ENCODE assay signal across 1 cellular context in the genomic region with DNA sequence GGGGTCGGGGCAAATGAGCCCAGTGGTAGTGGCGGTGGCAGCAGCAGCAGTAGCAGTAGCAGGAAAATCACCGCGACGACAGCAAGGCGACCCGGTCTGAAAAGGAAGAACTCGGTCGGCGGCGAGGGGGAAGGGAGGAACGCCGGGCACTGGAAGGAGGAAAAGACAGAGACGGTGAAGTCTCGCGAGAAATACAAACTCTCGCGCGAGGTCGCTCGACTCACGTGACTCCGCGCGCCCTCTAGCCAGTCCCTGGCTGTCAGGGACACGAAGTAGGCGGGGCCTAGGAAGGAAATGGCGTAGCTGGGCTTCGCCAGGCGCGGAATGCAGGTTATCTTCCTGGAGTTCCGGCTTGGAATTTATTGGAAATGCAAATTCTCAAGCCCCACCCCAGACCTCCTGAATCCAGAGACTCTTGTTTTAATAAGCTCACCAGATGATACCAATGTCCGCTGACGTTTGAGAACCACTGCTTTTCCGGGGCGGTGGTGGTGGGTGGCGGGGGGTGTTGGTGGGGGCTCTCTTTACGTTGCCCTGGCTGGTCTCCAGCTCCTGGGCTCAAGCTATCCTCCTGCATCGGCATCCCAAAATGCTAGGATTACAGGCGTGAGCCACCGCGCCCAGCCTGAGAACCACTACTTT.
A peak's percentile ranks its signal among the peaks of the same experiment; 100 is the strongest.
TF ChIP-seq lines count a peak whose summit lies in the region.

SMNDC1 (minus strand) TSS at position 141 of the 642 bp plus-strand sequence. CDS start 1,333 bp downstream, outside the sequence.

TF ChIP-seq in liver, 16 proteins besides CTCF, POLR2A, EP300 and RAD21 (continued from another document):
- TF ChIP-seq REST (IDR thresholded peaks at IDR 0.05): peak; percentile 61
- no peak for TF ChIP-seq HNF4G (IDR thresholded peaks at IDR 0.05)
- TF ChIP-seq ATF3 (IDR thresholded peaks at IDR 0.05): no peak
- peak; percentile 37 for TF ChIP-seq TAF1 (conservative IDR thresholded peaks at IDR 0.05)
- TF ChIP-seq, protein P1, sequence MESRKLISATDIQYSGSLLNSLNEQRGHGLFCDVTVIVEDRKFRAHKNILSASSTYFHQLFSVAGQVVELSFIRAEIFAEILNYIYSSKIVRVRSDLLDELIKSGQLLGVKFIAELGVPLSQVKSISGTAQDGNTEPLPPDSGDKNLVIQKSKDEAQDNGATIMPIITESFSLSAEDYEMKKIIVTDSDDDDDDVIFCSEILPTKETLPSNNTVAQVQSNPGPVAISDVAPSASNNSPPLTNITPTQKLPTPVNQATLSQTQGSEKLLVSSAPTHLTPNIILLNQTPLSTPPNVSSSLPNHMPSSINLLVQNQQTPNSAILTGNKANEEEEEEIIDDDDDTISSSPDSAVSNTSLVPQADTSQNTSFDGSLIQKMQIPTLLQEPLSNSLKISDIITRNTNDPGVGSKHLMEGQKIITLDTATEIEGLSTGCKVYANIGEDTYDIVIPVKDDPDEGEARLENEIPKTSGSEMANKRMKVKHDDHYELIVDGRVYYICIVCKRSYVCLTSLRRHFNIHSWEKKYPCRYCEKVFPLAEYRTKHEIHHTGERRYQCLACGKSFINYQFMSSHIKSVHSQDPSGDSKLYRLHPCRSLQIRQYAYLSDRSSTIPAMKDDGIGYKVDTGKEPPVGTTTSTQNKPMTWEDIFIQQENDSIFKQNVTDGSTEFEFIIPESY (IDR thresholded peaks at IDR 0.05): peak; percentile 99
TF ChIP-seq in liver: peak in this region for 11.
